18 cellular contexts compared by ENCODE assay signal in the genomic region with DNA sequence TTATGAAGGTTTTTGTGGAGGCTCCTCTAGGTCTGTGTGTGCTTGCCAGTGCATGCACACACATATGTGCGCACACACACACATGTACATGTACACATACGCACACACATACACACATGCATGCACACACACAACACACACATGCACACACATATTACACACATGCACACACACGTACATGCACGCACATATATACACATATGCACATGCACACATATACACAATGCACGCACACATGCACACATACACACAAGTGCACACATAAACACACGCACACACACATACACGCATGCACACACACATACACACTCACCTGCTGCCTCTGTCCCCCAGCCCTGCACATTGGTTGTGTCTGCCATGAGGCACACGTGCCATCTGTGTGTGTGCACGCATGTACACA.
DNase-seq lines count a peak whose midpoint lies in the region; ATAC-seq, FAIRE-seq and TF ChIP-seq lines count a peak whose summit lies in the region.
"Had no signal": no experiment of that assay in that cellular context is flagged by ENCODE, and none has a peak within 500 bp of the region (broad histone marks: within the 10 kb centered on the region; RNA-seq: fewer than 3 reads in every experiment).

No MANE protein-coding gene starts in this region.

- ATAC-seq in HepG2 (no peak), right lobe of liver (no peak), GM19035 (IDR thresholded peaks at IDR 0.05; ENCODE audit: unreplicated experiment) (no peak)

- intact Hi-C loops in HepG2 (cut with micrococcal nuclease; ENCODE audit: unreplicated experiment), result no loop called here
- intact Hi-C loops in right lobe of liver (cut with DNase I), result no loop called here
- intact Hi-C loops in colonic mucosa (cut with DNase I), result no loop called here
- intact Hi-C loops in breast epithelium (cut with DNase I; ENCODE audit: low total_unique reads), result no loop called here

- FAIRE-seq in HepG2 (lab: Jason Lieb, UNC) (peak; percentile 30), bronchial epithelial cell (lab: Jason Lieb, UNC) (peak; percentile 98)
- FAIRE-seq: GM19239, H54 had no signal

- H2BK5ac ChIP-seq in trophoblast cell (ENCODE audit: low read depth, low read length, poor library complexity), result no peak overlapping the region

- H3K9me3 ChIP-seq in HepG2 (ENCODE audit: low read length) (no peaks in the 10 kb centered on the region), right lobe of liver (no peaks in the 10 kb centered on the region), trophoblast cell (ENCODE audit: insufficient read depth, low read depth, low read length) (peaks cover 7% of the 10 kb centered on the region), colonic mucosa (no peaks in the 10 kb centered on the region), breast epithelium (peaks cover 0 to 5% of the 10 kb centered on the region in 2 donors)

- DNase-seq in HepG2 (ENCODE audit: low spot score) (no peak), right lobe of liver (no peak), bronchial epithelial cell (ENCODE audit: low read depth) (no peak), trophoblast cell (no peak), colonic mucosa (no peak), breast epithelium (ENCODE audit: low spot score in 2 of 2) (no peak)
- DNase-seq: CD4-positive, alpha-beta memory T cell; DMS153; DMS79; GDM1; GM23248; HCEC 1CT; HFFc6 had no signal

- TF ChIP-seq EP300 in HepG2 (IDR thresholded peaks at IDR 0.05; ENCODE audit: low read depth in 2 of 2, low read length in 2 of 2) (no peak), HepG2 (CRISPR knock-in tag; IDR thresholded peaks at IDR 0.05; ENCODE audit: borderline replicate concordance) (no peak)

- no TSS peak for BruUV-seq in HepG2 (replicated peaks; lab: Mats Ljungman, UMichigan)

- no peak overlapping the region for H3K18ac ChIP-seq in trophoblast cell (ENCODE audit: low read length)

- H3K4me2 ChIP-seq in HepG2 (ENCODE audit: low read depth, low read length), result no peak overlapping the region
- H3K4me2 ChIP-seq in trophoblast cell (ENCODE audit: low read length), result no peak overlapping the region

- H4K12ac ChIP-seq in trophoblast cell (ENCODE audit: low read depth, low read length), result no peak overlapping the region

- H4K8ac ChIP-seq in trophoblast cell (ENCODE audit: low read depth, low read length), result no peak overlapping the region

- H3K79me2 ChIP-seq in HepG2 (ENCODE audit: insufficient read depth, low read length) (no peaks in the 10 kb centered on the region), trophoblast cell (ENCODE audit: control insufficient read depth, insufficient read depth, low read length, poor library complexity) (no peaks in the 10 kb centered on the region)

- 64% methylated on average over 8 of the region's 9 CpGs for WGBS in HepG2 (ENCODE audit: low lambda C conversion rate)
- 84% methylated on average over 7 of the region's 9 CpGs for WGBS in right lobe of liver (ENCODE audit: insufficient coverage, low coverage, low lambda C conversion rate, missing lambda C conversion rate)
- no CpG with 5 or more reads among the region's 9 CpGs for WGBS in trophoblast cell (ENCODE audit: extremely low coverage, insufficient coverage, insufficient read length)

- no peak overlapping the region for H4K91ac ChIP-seq in trophoblast cell (ENCODE audit: low read depth, low read length)

- no peak overlapping the region for H3K23ac ChIP-seq in trophoblast cell (ENCODE audit: low read length)

- no peak overlapping the region for H2BK12ac ChIP-seq in trophoblast cell (ENCODE audit: low read length)

- no peak overlapping the region for H3K4me3 ChIP-seq in HepG2 (replicated peaks in 1 of 3; ENCODE audit: insufficient read depth in 1 of 3, low read depth in 2 of 3, low read length in 3 of 3)
- H3K4me3 ChIP-seq in right lobe of liver, result no peak overlapping the region
- no peak overlapping the region for H3K4me3 ChIP-seq in bronchial epithelial cell (ENCODE audit: low read depth, low read length)
- peak overlapping the region; percentile 8 for H3K4me3 ChIP-seq in trophoblast cell (ENCODE audit: low read depth, low read length)
- no peak overlapping the region for H3K4me3 ChIP-seq in colonic mucosa
- H3K4me3 ChIP-seq in breast epithelium, result no peak overlapping the region
- H3K4me3 ChIP-seq: BLaER1, GM23248 had no signal

- TF ChIP-seq CTCF in HepG2 (CRISPR knock-in tag; IDR thresholded peaks at IDR 0.05) (no peak), right lobe of liver (IDR thresholded peaks at IDR 0.05) (no peak), bronchial epithelial cell (IDR thresholded peaks at IDR 0.05; ENCODE audit: insufficient read depth, low read length, severe bottlenecking) (no peak), colonic mucosa (IDR thresholded peaks at IDR 0.05) (no peak), breast epithelium (IDR thresholded peaks at IDR 0.05) (no peak)

- in situ Hi-C loops in HepG2 (cut with HindIII; ENCODE audit: extremely low pct_ligation_motif_present, low pct_unique_long_range_greater_than_20kb), result no loop called here

- CTCF ChIA-PET in HepG2 (lab: Yijun Ruan, JAX; ENCODE audit: low intra/inter-chr PET ratio, low total read pairs), result no interaction called here

- POLR2A ChIA-PET in HepG2 (lab: Yijun Ruan, JAX), result no interaction called here

- H3K14ac ChIP-seq in trophoblast cell (ENCODE audit: low read length), result no peak overlapping the region

- TF ChIP-seq POLR2A in HepG2 (IDR thresholded peaks at IDR 0.05; ENCODE audit: insufficient read depth in 1 of 2, low read depth in 2 of 2, low read length in 2 of 2) (no peak), right lobe of liver (IDR thresholded peaks at IDR 0.05) (no peak), breast epithelium (IDR thresholded peaks at IDR 0.05) (no peak)

- H3K4me1 ChIP-seq in HepG2 (ENCODE audit: insufficient read depth, low read length), result peaks cover 16% of the 10 kb centered on the region
- no peaks in the 10 kb centered on the region for H3K4me1 ChIP-seq in right lobe of liver
- H3K4me1 ChIP-seq in trophoblast cell (ENCODE audit: control insufficient read depth in 1 of 2, insufficient read depth in 2 of 2, low read length in 2 of 2), result peaks cover 0 to 3% of the 10 kb centered on the region in 2 experiments
- no peaks in the 10 kb centered on the region for H3K4me1 ChIP-seq in colonic mucosa
- peaks cover 0 to 6% of the 10 kb centered on the region in 2 donors for H3K4me1 ChIP-seq in breast epithelium

- H3K9ac ChIP-seq in HepG2 (ENCODE audit: insufficient read depth, low read depth, low read length), result no peak overlapping the region
- H3K9ac ChIP-seq in trophoblast cell (ENCODE audit: low read length), result no peak overlapping the region
- no peak overlapping the region for H3K9ac ChIP-seq in colonic mucosa (ENCODE audit: low read depth in 2 of 2, low read length in 2 of 2)
- H3K9ac ChIP-seq: BLaER1, GM23248 had no signal

- H3K4ac ChIP-seq in trophoblast cell (ENCODE audit: low read depth, low read length), result no peak overlapping the region

- H3K27me3 ChIP-seq in HepG2 (ENCODE audit: control insufficient read depth in 1 of 2, insufficient read depth in 2 of 2, low read length in 2 of 2) (peaks cover 12 to 53% of the 10 kb centered on the region in 2 experiments), right lobe of liver (no peaks in the 10 kb centered on the region), bronchial epithelial cell (ENCODE audit: control insufficient read depth, insufficient read depth, low read length) (peaks cover 7% of the 10 kb centered on the region), trophoblast cell (ENCODE audit: insufficient read depth, low read length) (no peaks in the 10 kb centered on the region), colonic mucosa (no peaks in the 10 kb centered on the region), breast epithelium (no peaks in the 10 kb centered on the region)

- no peak overlapping the region for H2BK120ac ChIP-seq in trophoblast cell (ENCODE audit: insufficient read depth, low read length, poor library complexity)

- TF ChIP-seq RAD21 in HepG2 (CRISPR knock-in tag; IDR thresholded peaks at IDR 0.05), result no peak

- no peak overlapping the region for H3K27ac ChIP-seq in HepG2 (ENCODE audit: extremely low read length, insufficient read depth, low read length)
- H3K27ac ChIP-seq in right lobe of liver, result no peak overlapping the region
- H3K27ac ChIP-seq in trophoblast cell (ENCODE audit: low read depth, low read length), result no peak overlapping the region
- no peak overlapping the region for H3K27ac ChIP-seq in colonic mucosa
- H3K27ac ChIP-seq in breast epithelium, result no peak overlapping the region
- H3K27ac ChIP-seq: 22Rv1, BLaER1, GM23248 had no signal

- H2AK5ac ChIP-seq in trophoblast cell (ENCODE audit: low read length), result no peak overlapping the region

- no peaks in the 10 kb centered on the region for H4K20me1 ChIP-seq in HepG2 (ENCODE audit: insufficient read depth, low read length)

- no peaks in the 10 kb centered on the region for H3K36me3 ChIP-seq in HepG2 (replicated peaks in 1 of 2; ENCODE audit: control insufficient read depth in 1 of 2, insufficient read depth in 2 of 2, low read length in 2 of 2)
- no peaks in the 10 kb centered on the region for H3K36me3 ChIP-seq in right lobe of liver
- H3K36me3 ChIP-seq in bronchial epithelial cell (ENCODE audit: control insufficient read depth, insufficient read depth, low read length), result no peaks in the 10 kb centered on the region
- peaks cover 0 to 4% of the 10 kb centered on the region in 2 experiments for H3K36me3 ChIP-seq in trophoblast cell (ENCODE audit: control insufficient read depth in 1 of 2, insufficient read depth in 2 of 2, low read length in 2 of 2)
- H3K36me3 ChIP-seq in colonic mucosa, result no peaks in the 10 kb centered on the region
- H3K36me3 ChIP-seq in breast epithelium, result no peaks in the 10 kb centered on the region
- H3K36me3 ChIP-seq: BLaER1 had no signal

- peaks cover 4% of the 10 kb centered on the region for H3K79me1 ChIP-seq in trophoblast cell (ENCODE audit: low read length)

- H2AFZ ChIP-seq in HepG2 (ENCODE audit: low read length) (no peak overlapping the region), trophoblast cell (ENCODE audit: insufficient read depth, low read length, poor library complexity) (no peak overlapping the region)
- H2AFZ ChIP-seq: GM23248 had no signal

TF ChIP-seq in HepG2, 621 proteins besides CTCF, POLR2A, EP300 and RAD21:
- TF ChIP-seq ZBTB1 (CRISPR knock-in tag; IDR thresholded peaks at IDR 0.05; ENCODE audit: borderline replicate concordance) (no peak), MNT (IDR thresholded peaks at IDR 0.05) (peak; percentile 89), ZNF263 (CRISPR knock-in tag; IDR thresholded peaks at IDR 0.05) (no peak)
